19 cellular contexts compared by ENCODE assay signal in genomic region chr4:67201334-67201733, GRCh38.
"Had no signal": no experiment of that assay in that cellular context is flagged by ENCODE, and none has a peak within 500 bp of the region (broad histone marks: within the 10 kb centered on the region; RNA-seq: fewer than 3 reads in every experiment).

No MANE protein-coding gene starts in this region.

- H3K27ac ChIP-seq: adrenal gland, colonic mucosa, esophagus muscularis mucosa, pancreas, sigmoid colon, spleen, thoracic aorta had no signal

- H3K4me3 Mint-ChIP-seq: activated CD8-positive, alpha-beta T cell treated with anti-CD3 and anti-CD28 coated beads for 36 hours; activated naive CD4-positive, alpha-beta T cell treated with anti-CD3 and anti-CD28 coated beads, Interleukin-2, amount 50 U/mL, for 24 hours; memory B cell; naive thymus-derived CD4-positive, alpha-beta T cell had no signal

- H3K9me3 Mint-ChIP-seq: memory B cell had no signal

- DNase-seq: activated CD4-positive, alpha-beta T cell treated with anti-CD3 and anti-CD28 coated beads for 4 hours; activated CD8-positive, alpha-beta memory T cell treated with anti-CD3 and anti-CD28 coated beads, Interleukin-2, amount 50 U/mL, for 4 hours; activated CD8-positive, alpha-beta T cell treated with anti-CD3 and anti-CD28 coated beads for 36 hours; activated effector memory CD4-positive, alpha-beta T cell treated with anti-CD3 and anti-CD28 coated beads, Interleukin-2, amount 50 U/mL, for 16 hours; activated T-cell treated with anti-CD3 and anti-CD28 coated beads, Interleukin-2, amount 50 U/mL, for 48 hours; adrenal gland; central memory CD4-positive, alpha-beta T cell; colonic mucosa; kidney; left ventricle myocardium superior; mucosa of descending colon; naive thymus-derived CD4-positive, alpha-beta T cell; pancreas; sigmoid colon; spleen had no signal

- H3K36me3 ChIP-seq: adrenal gland, colonic mucosa, esophagus muscularis mucosa, pancreas, sigmoid colon, spleen, thoracic aorta had no signal

- H3K27ac Mint-ChIP-seq: activated CD8-positive, alpha-beta T cell treated with anti-CD3 and anti-CD28 coated beads for 36 hours; activated naive CD4-positive, alpha-beta T cell treated with anti-CD3 and anti-CD28 coated beads, Interleukin-2, amount 50 U/mL, for 24 hours; memory B cell; naive thymus-derived CD4-positive, alpha-beta T cell had no signal

- H3K4me1 Mint-ChIP-seq: activated naive CD4-positive, alpha-beta T cell treated with anti-CD3 and anti-CD28 coated beads, Interleukin-2, amount 50 U/mL, for 24 hours; memory B cell; naive thymus-derived CD4-positive, alpha-beta T cell had no signal

- H3K4me3 ChIP-seq: adrenal gland, colonic mucosa, esophagus muscularis mucosa, mucosa of descending colon, pancreas, sigmoid colon, spleen, thoracic aorta had no signal

- ATAC-seq: activated CD8-positive, alpha-beta T cell treated with anti-CD3 and anti-CD28 coated beads for 36 hours; left ventricle myocardium superior; mucosa of descending colon; naive thymus-derived CD4-positive, alpha-beta T cell; pancreas had no signal

- H3K27me3 Mint-ChIP-seq: activated naive CD4-positive, alpha-beta T cell treated with anti-CD3 and anti-CD28 coated beads, Interleukin-2, amount 50 U/mL, for 24 hours; naive thymus-derived CD4-positive, alpha-beta T cell had no signal

- H3K27me3 ChIP-seq: adrenal gland, colonic mucosa, esophagus muscularis mucosa, pancreas, sigmoid colon had no signal
